ENCODE assay signal across 12 cellular contexts in genomic region chrX:13076176-13076956, GRCh38. TPM values are rescaled to one million over a fixed set of nuclear protein-coding genes. Genes with fewer than 3 reads are reported as not detected.
DNase-seq lines count a peak whose midpoint lies in the region; ATAC-seq, FAIRE-seq and TF ChIP-seq lines count a peak whose summit lies in the region.
"Had no signal": no experiment of that assay in that cellular context is flagged by ENCODE, and none has a peak within 500 bp of the region (broad histone marks: within the 10 kb centered on the region; RNA-seq: fewer than 3 reads in every experiment).

No MANE protein-coding gene starts in this region.

- TF ChIP-seq CTCF in CD14-positive monocyte (IDR thresholded peaks at IDR 0.05) (no peak), astrocyte (IDR thresholded peaks at IDR 0.05; ENCODE audit: insufficient read depth, low read depth, low read length) (no peak), type B pancreatic cell (conservative IDR thresholded peaks at IDR 0.05) (no peak), prostate gland (IDR thresholded peaks at IDR 0.05) (no peak), glutamatergic neuron (IDR thresholded peaks at IDR 0.05; ENCODE audit: partially characterized antibody, unreplicated experiment) (no peak)

- H3K27me3 Mint-ChIP-seq in CD14-positive monocyte (ENCODE audit: low read depth in 3 of 3) (peaks cover 0 to 39% (median 0%) of the 10 kb centered on the region in 3 donors), astrocyte (ENCODE audit: low read depth, unreplicated experiment) (no peaks in the 10 kb centered on the region), type B pancreatic cell (no peaks in the 10 kb centered on the region), glutamatergic neuron (ENCODE audit: unreplicated experiment) (no peaks in the 10 kb centered on the region)

- peaks cover 50% of the 10 kb centered on the region for H3K4me1 Mint-ChIP-seq in CD14-positive monocyte
- H3K4me1 Mint-ChIP-seq in astrocyte (ENCODE audit: low read depth, unreplicated experiment), result peaks cover under 1% of the 10 kb centered on the region
- peaks cover 3% of the 10 kb centered on the region for H3K4me1 Mint-ChIP-seq in type B pancreatic cell (ENCODE audit: unreplicated experiment)
- H3K4me1 Mint-ChIP-seq in glutamatergic neuron (ENCODE audit: low read depth, unreplicated experiment), result peaks cover 3% of the 10 kb centered on the region

- no peak overlapping the region for H3K4me3 Mint-ChIP-seq in CD14-positive monocyte
- H3K4me3 Mint-ChIP-seq in astrocyte (ENCODE audit: unreplicated experiment), result no peak overlapping the region
- H3K4me3 Mint-ChIP-seq in type B pancreatic cell, result no peak overlapping the region
- H3K4me3 Mint-ChIP-seq in glutamatergic neuron (ENCODE audit: unreplicated experiment), result no peak overlapping the region

- no peaks in the 10 kb centered on the region for H3K27me3 ChIP-seq in astrocyte (ENCODE audit: insufficient read depth, low read length)
- no peaks in the 10 kb centered on the region for H3K27me3 ChIP-seq in prostate gland (replicated peaks; ENCODE audit: insufficient read depth)
- H3K27me3 ChIP-seq: left lung, MG63, tibial nerve had no signal

- DNase-seq in CD14-positive monocyte (ENCODE audit: low spot score) (no peak), GM19239 (ENCODE audit: insufficient read length, low spot score) (no peak), astrocyte (ENCODE audit: low read depth) (peak; percentile 51), AG08396 (ENCODE audit: low spot score) (no peak), type B pancreatic cell (ENCODE audit: extremely low spot score, unreplicated experiment) (no peak), prostate gland (ENCODE audit: low spot score) (no peak), glutamatergic neuron (no peak)

- H3K4me3 ChIP-seq in astrocyte (ENCODE audit: insufficient read depth, low read depth, low read length), result no peak overlapping the region
- no peak overlapping the region for H3K4me3 ChIP-seq in prostate gland
- H3K4me3 ChIP-seq: left lung, MG63, tibial nerve had no signal

- H3K4me1 ChIP-seq in astrocyte (ENCODE audit: insufficient read depth, low read length) (peaks cover 4% of the 10 kb centered on the region), prostate gland (replicated peaks) (no peaks in the 10 kb centered on the region)

- no peaks in the 10 kb centered on the region for H3K79me2 ChIP-seq in astrocyte (ENCODE audit: insufficient read depth, low read length)

- H3K36me3 ChIP-seq in astrocyte (ENCODE audit: insufficient read depth, low read length) (no peaks in the 10 kb centered on the region), prostate gland (no peaks in the 10 kb centered on the region)
- H3K36me3 ChIP-seq: left lung, MG63, tibial nerve had no signal

- WGBS in prostate gland, result 96% methylated on average over 4 of the region's 4 CpGs

- no peaks in the 10 kb centered on the region for H3K9me3 ChIP-seq in astrocyte (ENCODE audit: insufficient read depth, low read depth, low read length)
- no peaks in the 10 kb centered on the region for H3K9me3 ChIP-seq in prostate gland
- H3K9me3 ChIP-seq: left lung, MG63, tibial nerve had no signal

- intact Hi-C loops in CD14-positive monocyte (cut with micrococcal nuclease), result no loop called here
- intact Hi-C loops in prostate gland (cut with DNase I), result no loop called here

- FAIRE-seq in GM19239 (lab: Jason Lieb, UNC), result peak; percentile 68
- FAIRE-seq in astrocyte (lab: Jason Lieb, UNC), result peak; percentile 62
- FAIRE-seq: H1 had no signal

- H3K27ac Mint-ChIP-seq in CD14-positive monocyte, result peak overlapping the region; percentile 86 to 99 (median 89)
- no peak overlapping the region for H3K27ac Mint-ChIP-seq in astrocyte (ENCODE audit: unreplicated experiment)
- no peak overlapping the region for H3K27ac Mint-ChIP-seq in type B pancreatic cell
- H3K27ac Mint-ChIP-seq in glutamatergic neuron (ENCODE audit: unreplicated experiment), result no peak overlapping the region

- peaks cover 2 to 3% of the 10 kb centered on the region in 2 donors for H3K36me3 Mint-ChIP-seq in CD14-positive monocyte
- H3K36me3 Mint-ChIP-seq in astrocyte (ENCODE audit: low read depth, unreplicated experiment), result no peaks in the 10 kb centered on the region
- H3K36me3 Mint-ChIP-seq in type B pancreatic cell, result no peaks in the 10 kb centered on the region
- no peaks in the 10 kb centered on the region for H3K36me3 Mint-ChIP-seq in glutamatergic neuron (ENCODE audit: unreplicated experiment)

- no peak overlapping the region for H3K27ac ChIP-seq in astrocyte (ENCODE audit: low read depth, low read length)
- H3K27ac ChIP-seq in prostate gland, result no peak overlapping the region
- H3K27ac ChIP-seq: tibial nerve had no signal

- no peak overlapping the region for H3K9ac ChIP-seq in astrocyte (ENCODE audit: low read length)

- no peak overlapping the region for H2AFZ ChIP-seq in astrocyte (ENCODE audit: low read depth, low read length)

- TF ChIP-seq POLR2A in prostate gland (IDR thresholded peaks at IDR 0.05), result no peak

- no peak overlapping the region for H3K4me2 ChIP-seq in astrocyte (ENCODE audit: low read length)

- no peaks in the 10 kb centered on the region for H4K20me1 ChIP-seq in astrocyte (ENCODE audit: insufficient read depth, low read length)

- H3K9me3 Mint-ChIP-seq in CD14-positive monocyte (peaks cover 0 to 8% (median 4%) of the 10 kb centered on the region in 7 donors), astrocyte (ENCODE audit: unreplicated experiment) (no peaks in the 10 kb centered on the region), type B pancreatic cell (no peaks in the 10 kb centered on the region), glutamatergic neuron (ENCODE audit: unreplicated experiment) (no peaks in the 10 kb centered on the region)

- peak; percentile 63 for ATAC-seq in HG03432 (IDR thresholded peaks at IDR 0.05; ENCODE audit: unreplicated experiment)

RNA-seq across cellular contexts. Expression of gene FAM9C, which starts 31.9 kb away (rescaled TPM):
- polyA plus RNA-seq in CD14-positive monocyte, result not detected
- total RNA-seq in astrocyte, result 0.16 TPM in 1 of 2 replicates, not detected in the other
- total RNA-seq in type B pancreatic cell (ENCODE audit: low replicate concordance), result 0.67 TPM in 1 of 2 replicates, not detected in the other
- 1 to 10 TPM in 1 of 2 donors, not detected in 1; 6.5 TPM for total RNA-seq in prostate gland
- total RNA-seq in glutamatergic neuron (ENCODE audit: unreplicated experiment), result not detected
- total RNA-seq: H1, left lung, tibial nerve had no signal
- polyA plus RNA-seq: H1 had no signal

Comparison
In these comparisons a context has a peak if more than half of its experiments do, and no peak if none do; other contexts are left out.
1. H3K27ac Mint-ChIP-seq: peak in CD14-positive monocyte (7 of 7); none in astrocyte (single experiment), type B pancreatic cell (single experiment) and glutamatergic neuron (single experiment).